Comparison of ENCODE assay signal across 8 cellular contexts in genomic region chr10:43361532-43362190, GRCh38. TPM values are rescaled to one million over a fixed set of nuclear protein-coding genes. Genes with fewer than 3 reads are reported as not detected.
DNase-seq lines count a peak whose midpoint lies in the region; ATAC-seq, FAIRE-seq and TF ChIP-seq lines count a peak whose summit lies in the region.

No MANE protein-coding gene starts in this region.

- H3K4me1 Mint-ChIP-seq in Caco-2 (ENCODE audit: low read depth, unreplicated experiment), result peaks cover 16% of the 10 kb centered on the region

- H3K36me3 ChIP-seq in Caco-2 (ENCODE audit: control insufficient read depth, insufficient read depth, low read length) (no peaks in the 10 kb centered on the region), Panc1 (ENCODE audit: control insufficient read depth, insufficient read depth, low read length) (no peaks in the 10 kb centered on the region; the same call in 1 of the 2 replicates), endothelial cell of umbilical vein (ENCODE audit: control insufficient read depth in 2 of 2, extremely low read depth in 1 of 2, insufficient read depth in 2 of 2, low read length in 2 of 2) (no peaks in the 10 kb centered on the region), parathyroid adenoma (ENCODE audit: control insufficient read depth, insufficient read depth, low read length) (no peaks in the 10 kb centered on the region)

- H2AFZ ChIP-seq in endothelial cell of umbilical vein (ENCODE audit: low read depth, low read length) (peak overlapping the region; percentile 66), parathyroid adenoma (peak overlapping the region; percentile 98)

- H3K79me2 ChIP-seq in endothelial cell of umbilical vein (ENCODE audit: control insufficient read depth, insufficient read depth, low read length) (no peaks in the 10 kb centered on the region), parathyroid adenoma (no peaks in the 10 kb centered on the region)

- no peaks in the 10 kb centered on the region for H4K20me1 ChIP-seq in endothelial cell of umbilical vein (replicated peaks; ENCODE audit: control insufficient read depth, extremely low read depth, insufficient read depth, low read length)

- DNase-seq in Caco-2, result no peak
- DNase-seq in Panc1 (ENCODE audit: low read depth, low spot score), result no peak
- no peak for DNase-seq in endothelial cell of umbilical vein (ENCODE audit: low read depth, low spot score)
- no peak for DNase-seq in NCI-H526 treated with DMSO at 0.1 percent for 48 hours (lab: John Stamatoyannopoulos, UW)
- no peak for DNase-seq in DMS79 (lab: John Stamatoyannopoulos, UW)

- in situ Hi-C loops in Panc1 (cut with HindIII; ENCODE audit: low pct_unique_long_range_greater_than_20kb, low sequenced_read_pairs), result no loop called here

- peak overlapping the region; percentile 98 for H3K4me3 Mint-ChIP-seq in Caco-2 (ENCODE audit: unreplicated experiment)

- TF ChIP-seq POLR2A in endothelial cell of umbilical vein (IDR thresholded peaks at IDR 0.05; ENCODE audit: low read depth, low read length), result no peak

- peaks cover 10% of the 10 kb centered on the region for H3K36me3 Mint-ChIP-seq in Caco-2 (ENCODE audit: insufficient read depth, unreplicated experiment)

- peaks cover 11% of the 10 kb centered on the region for H3K4me1 ChIP-seq in Caco-2
- peaks cover 10% of the 10 kb centered on the region for H3K4me1 ChIP-seq in Panc1 (ENCODE audit: control insufficient read depth, insufficient read depth, low read length)
- H3K4me1 ChIP-seq in endothelial cell of umbilical vein (ENCODE audit: control insufficient read depth, extremely low read depth, insufficient read depth, low read length), result no peaks in the 10 kb centered on the region
- H3K4me1 ChIP-seq in parathyroid adenoma, result no peaks in the 10 kb centered on the region

- CTCF ChIA-PET in Caco-2 (lab: Charles Lee) (no interaction called here), Panc1 (lab: Charles Lee) (interaction anchor here (0.6 kb wide), 2 partner anchors 18 to 35 kb away, joined by 3 to 10 read pairs; no protein-coding TSS in a partner anchor), endothelial cell of umbilical vein (lab: Charles Lee) (interaction anchor here (1.0 to 1.1 kb wide), 2 partner anchors 19 to 68 kb away, joined by 3 read pairs; no protein-coding TSS in a partner anchor)

- dilution Hi-C loops in endothelial cell of umbilical vein (cut with MboI; ENCODE audit: extremely low pct_ligation_motif_present, low sequenced_read_pairs), result no loop called here

- no peak overlapping the region for H3K9ac ChIP-seq in endothelial cell of umbilical vein (replicated peaks; ENCODE audit: extremely low read depth, insufficient read depth, low read length)
- H3K9ac ChIP-seq in parathyroid adenoma, result no peak overlapping the region

- ATAC-seq in Panc1 (peak; percentile 3; the same call in 1 of the 2 replicates), GM18907 (IDR thresholded peaks at IDR 0.05; ENCODE audit: unreplicated experiment) (no peak), GM21529 (IDR thresholded peaks at IDR 0.05; ENCODE audit: unreplicated experiment) (no peak)

- H3K9me1 ChIP-seq in endothelial cell of umbilical vein (replicated peaks; ENCODE audit: control insufficient read depth, extremely low read depth, insufficient read depth, low read length), result no peaks in the 10 kb centered on the region

- intact Hi-C loops in Caco-2 (cut with micrococcal nuclease; ENCODE audit: unreplicated experiment), result loop anchor here (1.0 kb wide), 3 partner anchors 15 to 46 kb away; no protein-coding TSS in a partner anchor
- intact Hi-C loops in Panc1 (cut with micrococcal nuclease; ENCODE audit: unreplicated experiment), result no loop called here
- intact Hi-C loops in endothelial cell of umbilical vein (cut with micrococcal nuclease), result no loop called here

- no peaks in the 10 kb centered on the region for H3K27me3 Mint-ChIP-seq in Caco-2 (ENCODE audit: insufficient read depth, unreplicated experiment)

- FAIRE-seq in endothelial cell of umbilical vein (lab: Jason Lieb, UNC), result no peak

- no peak for TF ChIP-seq CTCF in Caco-2 (IDR thresholded peaks at IDR 0.05; ENCODE audit: insufficient read depth in 1 of 2, low read depth in 1 of 2, low read length in 1 of 2, severe bottlenecking in 1 of 2, unreplicated experiment in 1 of 2)
- TF ChIP-seq CTCF in Panc1 (IDR thresholded peaks at IDR 0.05), result no peak
- TF ChIP-seq CTCF in endothelial cell of umbilical vein (IDR thresholded peaks at IDR 0.05; ENCODE audit: extremely low read depth in 1 of 2, insufficient read depth in 1 of 2, low read depth in 1 of 2, low read length in 2 of 2), result no peak
- TF ChIP-seq CTCF in parathyroid adenoma (IDR thresholded peaks at IDR 0.05), result no peak

- no peaks in the 10 kb centered on the region for H3K27me3 ChIP-seq in Caco-2 (replicated peaks; ENCODE audit: control insufficient read depth, insufficient read depth, low read length)
- H3K27me3 ChIP-seq in Panc1 (ENCODE audit: control insufficient read depth, insufficient read depth, low read length), result no peaks in the 10 kb centered on the region
- no peaks in the 10 kb centered on the region for H3K27me3 ChIP-seq in endothelial cell of umbilical vein (ENCODE audit: control insufficient read depth in 2 of 2, insufficient read depth in 2 of 2, low read length in 2 of 2)
- H3K27me3 ChIP-seq in parathyroid adenoma (ENCODE audit: control insufficient read depth, insufficient read depth, low read length), result no peaks in the 10 kb centered on the region

- BruUV-seq in Caco-2 (replicated peaks; lab: Mats Ljungman, UMichigan), result TSS peak; percentile 94
- BruUV-seq in Panc1 (replicated peaks; lab: Mats Ljungman, UMichigan), result TSS peak; percentile 91
- BruUV-seq in endothelial cell of umbilical vein (replicated peaks; lab: Mats Ljungman, UMichigan), result no TSS peak

- H3K9me3 ChIP-seq in Caco-2 (no peaks in the 10 kb centered on the region), Panc1 (ENCODE audit: control insufficient read depth, insufficient read depth, low read depth, low read length) (no peaks in the 10 kb centered on the region), endothelial cell of umbilical vein (replicated peaks; ENCODE audit: control insufficient read depth, insufficient read depth, low read length) (no peaks in the 10 kb centered on the region), parathyroid adenoma (ENCODE audit: control insufficient read depth, low read length) (no peaks in the 10 kb centered on the region)

- peak overlapping the region; percentile 66 for H3K4me3 ChIP-seq in Caco-2 (ENCODE audit: low read depth, low read length)
- H3K4me3 ChIP-seq in Panc1 (ENCODE audit: low read depth in 2 of 2, low read length in 2 of 2), result peak overlapping the region; percentile 55 to 76
- peak overlapping the region in 2 of 3 experiments; percentile 14 to 28 for H3K4me3 ChIP-seq in endothelial cell of umbilical vein (replicated peaks in 1 of 3; ENCODE audit: insufficient read depth in 1 of 3, low read depth in 1 of 3, low read length in 3 of 3)
- peak overlapping the region; percentile 85 for H3K4me3 ChIP-seq in parathyroid adenoma (ENCODE audit: low read depth, low read length)

- H3K27ac Mint-ChIP-seq in Caco-2 (ENCODE audit: unreplicated experiment), result peak overlapping the region; percentile 71

- H3K27ac ChIP-seq in Panc1 (ENCODE audit: low read length) (peak overlapping the region; percentile 81), endothelial cell of umbilical vein (ENCODE audit: insufficient read depth, low read depth, low read length) (no peak overlapping the region), parathyroid adenoma (peak overlapping the region; percentile 85)

- H3K4me2 ChIP-seq in endothelial cell of umbilical vein (ENCODE audit: insufficient read depth, low read length) (peak overlapping the region; percentile 25), parathyroid adenoma (ENCODE audit: low read length) (peak overlapping the region; percentile 88)

- no peaks in the 10 kb centered on the region for H3K9me3 Mint-ChIP-seq in Caco-2 (ENCODE audit: unreplicated experiment)

- POLR2A ChIA-PET in Caco-2 (lab: Charles Lee), result interaction anchor here (1.0 to 1.4 kb wide), 2 partner anchors 35 to 48 kb away, joined by 4 to 14 read pairs; partner anchors contain the start of gene HNRNPF
- POLR2A ChIA-PET in Panc1 (lab: Charles Lee), result no interaction called here
- POLR2A ChIA-PET in endothelial cell of umbilical vein (lab: Charles Lee), result no interaction called here

TF ChIP-seq in endothelial cell of umbilical vein, 7 proteins besides CTCF, POLR2A, EP300 and RAD21:
- no peak for TF ChIP-seq JUN (IDR thresholded peaks at IDR 0.05; ENCODE audit: borderline replicate concordance, insufficient read depth, insufficient read length, low read depth)
- TF ChIP-seq MAX (IDR thresholded peaks at IDR 0.05; ENCODE audit: insufficient read depth, insufficient read length), result no peak

RNA-seq across cellular contexts. Expression of gene FXYD4, which starts 9.8 kb away (rescaled TPM):
- total RNA-seq in Caco-2 (2022) (not detected in 2 replicates), Panc1 (2021; ENCODE audit: unreplicated experiment) (not detected), endothelial cell of umbilical vein (not detected in 2 replicates)
- not detected for polyA plus RNA-seq in Panc1 (2012; ENCODE audit: insufficient read length)
- not detected in 2 replicates for polyA plus RNA-seq in endothelial cell of umbilical vein
- not detected in 2 replicates for polyA plus RNA-seq in endothelial cell of umbilical vein (2011; cell fraction: cytosol; rRNA removed)
- polyA plus RNA-seq in endothelial cell of umbilical vein (2011; cell fraction: nucleus; rRNA removed), result not detected in 2 replicates
- polyA plus RNA-seq in endothelial cell of umbilical vein (2012), result not detected in 2 replicates
- polyA minus RNA-seq in endothelial cell of umbilical vein, result not detected in 2 replicates
- not detected for polyA minus RNA-seq in endothelial cell of umbilical vein (2011; cell fraction: cytosol; rRNA and poly(A)+ RNA removed)
- not detected in 2 replicates for polyA minus RNA-seq in endothelial cell of umbilical vein (2011; cell fraction: nucleus; rRNA and poly(A)+ RNA removed)

RNA-seq across cellular contexts. Expression of gene HNRNPF, which starts 47.3 kb away (rescaled TPM):
- 405 and 423 TPM in 2 replicates for total RNA-seq in Caco-2 (2022)
- 466 TPM for total RNA-seq in Panc1 (2021; ENCODE audit: unreplicated experiment)
- polyA plus RNA-seq in Panc1 (2012; ENCODE audit: insufficient read length), result 374 TPM
- 215 and 230 TPM in 2 replicates for total RNA-seq in endothelial cell of umbilical vein
- 126 and 144 TPM in 2 replicates for polyA plus RNA-seq in endothelial cell of umbilical vein
- polyA plus RNA-seq in endothelial cell of umbilical vein (2011; cell fraction: cytosol; rRNA removed), result 163 and 177 TPM in 2 replicates
- polyA plus RNA-seq in endothelial cell of umbilical vein (2011; cell fraction: nucleus; rRNA removed), result 125 and 146 TPM in 2 replicates
- 152 and 181 TPM in 2 replicates for polyA plus RNA-seq in endothelial cell of umbilical vein (2012)
- polyA minus RNA-seq in endothelial cell of umbilical vein, result 192 and 223 TPM in 2 replicates
- polyA minus RNA-seq in endothelial cell of umbilical vein (2011; cell fraction: cytosol; rRNA and poly(A)+ RNA removed), result 119 TPM
- polyA minus RNA-seq in endothelial cell of umbilical vein (2011; cell fraction: nucleus; rRNA and poly(A)+ RNA removed), result 38.1 and 40.2 TPM in 2 replicates

Comparison
In these comparisons a context has a peak if more than half of its experiments do, and no peak if none do; other contexts are left out.
1. H3K4me3 ChIP-seq: peak in every context shown above with its lines; median percentile 85 in parathyroid adenoma; 66 in Caco-2; 66 in Panc1; 21 in endothelial cell of umbilical vein.